In the genomic region with DNA sequence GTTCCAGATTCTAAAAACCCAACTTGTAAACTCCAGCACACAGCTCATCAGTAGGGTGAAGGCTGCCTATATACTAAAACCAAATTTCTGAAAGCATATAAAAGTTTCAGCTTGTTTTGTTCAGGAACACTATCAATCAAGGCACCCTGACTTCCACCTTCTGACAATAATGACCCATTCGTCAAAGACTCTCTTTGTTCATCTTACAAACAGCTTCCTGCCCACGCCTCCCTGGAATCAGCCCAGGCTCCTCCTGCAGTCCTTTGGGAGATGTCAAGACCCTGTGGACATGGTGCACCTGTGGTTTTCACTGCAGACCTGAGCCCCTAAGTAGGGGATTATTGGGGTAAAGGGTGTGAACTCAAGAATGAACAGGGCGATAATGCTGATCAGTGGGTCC, we compare ENCODE assay signal across 1 cellular context.
TF ChIP-seq lines count a peak whose summit lies in the region.

No MANE protein-coding gene starts in this region.

TF ChIP-seq in SK-N-SH treated with all-trans-retinoic acid at 6 μM for 48 hours, 23 proteins besides CTCF, POLR2A, EP300 and RAD21 (continued from another document):
- TF ChIP-seq, protein P1, sequence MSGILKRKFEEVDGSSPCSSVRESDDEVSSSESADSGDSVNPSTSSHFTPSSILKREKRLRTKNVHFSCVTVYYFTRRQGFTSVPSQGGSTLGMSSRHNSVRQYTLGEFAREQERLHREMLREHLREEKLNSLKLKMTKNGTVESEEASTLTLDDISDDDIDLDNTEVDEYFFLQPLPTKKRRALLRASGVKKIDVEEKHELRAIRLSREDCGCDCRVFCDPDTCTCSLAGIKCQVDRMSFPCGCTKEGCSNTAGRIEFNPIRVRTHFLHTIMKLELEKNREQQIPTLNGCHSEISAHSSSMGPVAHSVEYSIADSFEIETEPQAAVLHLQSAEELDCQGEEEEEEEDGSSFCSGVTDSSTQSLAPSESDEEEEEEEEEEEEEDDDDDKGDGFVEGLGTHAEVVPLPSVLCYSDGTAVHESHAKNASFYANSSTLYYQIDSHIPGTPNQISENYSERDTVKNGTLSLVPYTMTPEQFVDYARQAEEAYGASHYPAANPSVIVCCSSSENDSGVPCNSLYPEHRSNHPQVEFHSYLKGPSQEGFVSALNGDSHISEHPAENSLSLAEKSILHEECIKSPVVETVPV (CRISPR knock-in tag; IDR thresholded peaks at IDR 0.05), result no peak
- no peak for TF ChIP-seq ZC3H10 (CRISPR knock-in tag; IDR thresholded peaks at IDR 0.05)
- no peak for TF ChIP-seq GLIS3 (CRISPR knock-in tag; IDR thresholded peaks at IDR 0.05)
- TF ChIP-seq ZNF8 (CRISPR knock-in tag; IDR thresholded peaks at IDR 0.05), result no peak
- TF ChIP-seq RARB (CRISPR knock-in tag; IDR thresholded peaks at IDR 0.05), result no peak
- no peak for TF ChIP-seq TCF4 (CRISPR knock-in tag; IDR thresholded peaks at IDR 0.05; ENCODE audit: borderline replicate concordance)
- TF ChIP-seq, protein P2, sequence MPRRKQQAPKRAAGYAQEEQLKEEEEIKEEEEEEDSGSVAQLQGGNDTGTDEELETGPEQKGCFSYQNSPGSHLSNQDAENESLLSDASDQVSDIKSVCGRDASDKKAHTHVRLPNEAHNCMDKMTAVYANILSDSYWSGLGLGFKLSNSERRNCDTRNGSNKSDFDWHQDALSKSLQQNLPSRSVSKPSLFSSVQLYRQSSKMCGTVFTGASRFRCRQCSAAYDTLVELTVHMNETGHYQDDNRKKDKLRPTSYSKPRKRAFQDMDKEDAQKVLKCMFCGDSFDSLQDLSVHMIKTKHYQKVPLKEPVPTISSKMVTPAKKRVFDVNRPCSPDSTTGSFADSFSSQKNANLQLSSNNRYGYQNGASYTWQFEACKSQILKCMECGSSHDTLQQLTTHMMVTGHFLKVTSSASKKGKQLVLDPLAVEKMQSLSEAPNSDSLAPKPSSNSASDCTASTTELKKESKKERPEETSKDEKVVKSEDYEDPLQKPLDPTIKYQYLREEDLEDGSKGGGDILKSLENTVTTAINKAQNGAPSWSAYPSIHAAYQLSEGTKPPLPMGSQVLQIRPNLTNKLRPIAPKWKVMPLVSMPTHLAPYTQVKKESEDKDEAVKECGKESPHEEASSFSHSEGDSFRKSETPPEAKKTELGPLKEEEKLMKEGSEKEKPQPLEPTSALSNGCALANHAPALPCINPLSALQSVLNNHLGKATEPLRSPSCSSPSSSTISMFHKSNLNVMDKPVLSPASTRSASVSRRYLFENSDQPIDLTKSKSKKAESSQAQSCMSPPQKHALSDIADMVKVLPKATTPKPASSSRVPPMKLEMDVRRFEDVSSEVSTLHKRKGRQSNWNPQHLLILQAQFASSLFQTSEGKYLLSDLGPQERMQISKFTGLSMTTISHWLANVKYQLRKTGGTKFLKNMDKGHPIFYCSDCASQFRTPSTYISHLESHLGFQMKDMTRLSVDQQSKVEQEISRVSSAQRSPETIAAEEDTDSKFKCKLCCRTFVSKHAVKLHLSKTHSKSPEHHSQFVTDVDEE (CRISPR knock-in tag; IDR thresholded peaks at IDR 0.05), result no peak
TF ChIP-seq in SK-N-SH treated with all-trans-retinoic acid at 6 μM for 48 hours: peak in this region for 0.
